Comparison of ENCODE assay signal across 9 cellular contexts in the genomic region with DNA sequence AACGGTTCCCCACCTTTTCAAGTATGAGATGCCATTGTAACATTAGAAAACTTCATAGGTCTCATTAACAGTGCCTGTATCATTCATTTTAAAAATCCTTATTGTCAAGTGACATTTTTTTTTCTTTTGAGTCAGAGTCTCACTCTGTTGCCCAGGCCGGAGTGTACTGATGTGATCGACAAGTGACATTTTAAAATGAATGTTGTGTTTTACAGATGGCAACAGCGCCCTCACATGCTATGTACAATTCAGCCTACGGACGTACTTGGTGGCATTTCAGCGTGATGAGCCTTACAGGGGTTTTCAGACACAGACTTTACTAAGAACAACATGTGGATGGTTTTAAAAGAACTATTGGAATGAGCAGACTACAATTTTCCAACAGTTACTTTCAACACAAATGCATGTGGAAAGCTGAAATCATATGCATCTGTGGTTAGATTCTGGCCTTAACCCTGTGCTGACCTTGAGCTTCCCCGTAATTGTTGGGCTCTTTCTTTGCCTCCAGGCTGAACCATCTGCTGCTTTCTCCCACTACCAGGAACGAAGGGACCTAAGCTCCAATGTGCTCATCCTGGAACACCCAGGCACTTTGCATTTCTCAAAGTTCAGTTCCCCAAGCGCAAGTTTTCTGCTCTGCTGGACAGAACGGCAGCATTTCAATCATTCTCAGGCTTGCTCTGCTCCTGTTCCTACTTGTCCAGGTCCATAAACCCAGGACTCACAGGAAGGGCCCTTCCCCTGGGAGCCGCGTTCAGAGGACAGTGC.
DNase-seq lines count a peak whose midpoint lies in the region; ATAC-seq and TF ChIP-seq lines count a peak whose summit lies in the region.
"Had no signal": no experiment of that assay in that cellular context is flagged by ENCODE, and none has a peak within 500 bp of the region (broad histone marks: within the 10 kb centered on the region; RNA-seq: fewer than 3 reads in every experiment).

No MANE protein-coding gene starts in this region.

- H3K27me3 Mint-ChIP-seq in WTC11 (ENCODE audit: low read depth) = no peaks in the 10 kb centered on the region; the same call in 1 of the 2 replicates

- no peaks in the 10 kb centered on the region for H3K9me3 ChIP-seq in transverse colon

- POLR2A ChIA-PET in WTC11 (lab: Charles Lee) = no interaction called here

- H3K27ac ChIP-seq in transverse colon = peak overlapping the region in 3 of 4 donors; percentile 58 to 76 (median 74)

- ATAC-seq in WTC11 = peak; percentile 73
- ATAC-seq in GM21723 (IDR thresholded peaks at IDR 0.05; ENCODE audit: unreplicated experiment) = no peak

- intact Hi-C loops in transverse colon (cut with DNase I; ENCODE audit: low total_unique reads) = no loop called here

- no peak overlapping the region; the same call in 1 of the 2 replicates for H3K27ac Mint-ChIP-seq in WTC11
- H3K27ac Mint-ChIP-seq: CD4-positive, alpha-beta memory T cell had no signal

- CTCF ChIA-PET in WTC11 (lab: Charles Lee) = interaction anchor here (0.6 to 3.2 kb wide), 18 partner anchors 80 to 373 kb away, joined by 3 to 21 read pairs (median 4); partner anchors contain the start of gene RAB12

- no peak overlapping the region for H3K4me3 ChIP-seq in transverse colon

- no peaks in the 10 kb centered on the region for H3K36me3 Mint-ChIP-seq in WTC11
- H3K36me3 Mint-ChIP-seq: CD4-positive, alpha-beta memory T cell had no signal

- in situ Hi-C loops in transverse colon (cut with MboI; ENCODE audit: low pct_ligation_motif_present in 1 of 4, low pct_unique_long_range_greater_than_20kb in 1 of 4, low sequenced_read_pairs in 3 of 4) = loop anchor here (10.0 to 25.0 kb wide), 5 partner anchors 278 to 495 kb away; partner anchors contain the start of gene MTCL1 (in 1 of the 4)

- DNase-seq in NCI-H1417 (lab: John Stamatoyannopoulos, UW) (peak; percentile 41 to 74 (median 44)), NCI-H1417 treated with DMSO at 0.1 percent for 48 hours (lab: John Stamatoyannopoulos, UW) (no peak), NAMALWA (ENCODE audit: low spot score) (peak; percentile 64), WTC11 (ENCODE audit: low spot score) (peak; percentile 39), iPS-NIHi11 (ENCODE audit: low spot score) (peak; percentile 43), transverse colon (peak; percentile 30), cerebellar nuclear complex (lab: John Stamatoyannopoulos, UW) (no peak)

- H3K4me3 Mint-ChIP-seq in WTC11 = no peak overlapping the region
- H3K4me3 Mint-ChIP-seq: CD4-positive, alpha-beta memory T cell had no signal

- peaks cover 0 to 10% (median 0%) of the 10 kb centered on the region in 4 donors for H3K4me1 ChIP-seq in transverse colon

- H3K4me1 Mint-ChIP-seq in WTC11 = peaks cover 46% of the 10 kb centered on the region
- H3K4me1 Mint-ChIP-seq: CD4-positive, alpha-beta memory T cell had no signal

- WGBS in transverse colon (ENCODE audit: low coverage in 1 of 2), 2 donors = 38 to 50% methylated on average over 4 to 13 of the region's 13 CpGs

- no peaks in the 10 kb centered on the region for H3K36me3 ChIP-seq in transverse colon

- H3K27me3 ChIP-seq in transverse colon = peaks cover 3% of the 10 kb centered on the region

- no peak for TF ChIP-seq CTCF in WTC11 (IDR thresholded peaks at IDR 0.05)
- peak; percentile 10 to 50 (median 39) for TF ChIP-seq CTCF in transverse colon (IDR thresholded peaks at IDR 0.05)

- TF ChIP-seq POLR2A in transverse colon (IDR thresholded peaks at IDR 0.05) = no peak

- TF ChIP-seq EP300 in transverse colon (IDR thresholded peaks at IDR 0.05; ENCODE audit: low read depth) = no peak

- H3K9me3 Mint-ChIP-seq in WTC11 = no peaks in the 10 kb centered on the region
- H3K9me3 Mint-ChIP-seq: CD4-positive, alpha-beta memory T cell had no signal

TF ChIP-seq in WTC11, 78 proteins besides CTCF, POLR2A, EP300 and RAD21:
- TF ChIP-seq ZNF121 (CRISPR knock-in tag; IDR thresholded peaks at IDR 0.05) = peak; percentile 96
- no peak for TF ChIP-seq KAT7 (CRISPR knock-in tag; IDR thresholded peaks at IDR 0.05; ENCODE audit: borderline replicate concordance)

Comparison
In these comparisons a context has a peak if more than half of its experiments do, and no peak if none do; other contexts are left out.
1. DNase-seq: peak in NCI-H1417 (3 of 3), NAMALWA (single experiment), WTC11 (single experiment), iPS-NIHi11 (single experiment) and transverse colon (single experiment); none in NCI-H1417 treated with DMSO at 0.1 percent for 48 hours (single experiment) and cerebellar nuclear complex (0 of 2).